In genomic region chr2:234139755-234140154, GRCh38 we compare ENCODE assay signal across 17 cellular contexts.
"Had no signal": no experiment of that assay in that cellular context is flagged by ENCODE, and none has a peak within 500 bp of the region (broad histone marks: within the 10 kb centered on the region; RNA-seq: fewer than 3 reads in every experiment).

No MANE protein-coding gene starts in this region.

- H3K79me2 ChIP-seq: hepatocyte, parathyroid adenoma had no signal

- FAIRE-seq: colon, TTC549 had no signal

- H3K36me3 ChIP-seq: sigmoid colon, thoracic aorta, upper lobe of right lung had no signal

- H3K27ac ChIP-seq: dorsolateral prefrontal cortex, hepatocyte, parathyroid adenoma, sigmoid colon, thoracic aorta, upper lobe of right lung had no signal

- H3K27me3 ChIP-seq: hepatocyte, upper lobe of right lung had no signal

- H3K9ac ChIP-seq: parathyroid adenoma had no signal

- H2AFZ ChIP-seq: hepatocyte, parathyroid adenoma had no signal

- H3K4me2 ChIP-seq: hepatocyte had no signal

- H3K9me3 ChIP-seq: sigmoid colon, thoracic aorta, upper lobe of right lung had no signal

- ATAC-seq: activated CD4-positive, alpha-beta T cell treated with anti-CD3 and anti-CD28 coated beads for 36 hours; stimulated activated naive B cell treated with anti-CD40 and anti-IgM and Interleukin-4, amounts not matched to agents 10 μg/mL and 1 μg/mL and 100 μg/mL, for 72 hours; upper lobe of right lung had no signal

- H3K4me3 ChIP-seq: dorsolateral prefrontal cortex, hepatocyte, lung, sigmoid colon, thoracic aorta, upper lobe of right lung had no signal

- H3K4me1 ChIP-seq: parathyroid adenoma, sigmoid colon had no signal

- DNase-seq: activated CD4-positive, alpha-beta T cell treated with anti-CD3 and anti-CD28 coated beads for 36 hours; activated CD4-positive, alpha-beta T cell treated with anti-CD3 and anti-CD28 coated beads, Interleukin-2, amount 50 U/mL, for 48 hours; activated naive CD4-positive, alpha-beta T cell; activated naive CD8-positive, alpha-beta T cell treated with anti-CD3 and anti-CD28 coated beads for 36 hours; amniotic stem cell; caudate nucleus; dorsolateral prefrontal cortex; midbrain; sigmoid colon; stimulated activated naive B cell treated with anti-CD40 and anti-IgM and Interleukin-4, amounts not matched to agents 10 μg/mL and 1 μg/mL and 100 μg/mL, for 72 hours; upper lobe of right lung had no signal
